In genomic region chr12:90622431-90622830, GRCh38 we compare ENCODE assay signal across 16 cellular contexts.
DNase-seq lines count a peak whose midpoint lies in the region; TF ChIP-seq lines count a peak whose summit lies in the region.
"Had no signal": no experiment of that assay in that cellular context is flagged by ENCODE, and none has a peak within 500 bp of the region (broad histone marks: within the 10 kb centered on the region; RNA-seq: fewer than 3 reads in every experiment).

No MANE protein-coding gene starts in this region.

- H3K27ac Mint-ChIP-seq in CD14-positive monocyte: no peak overlapping the region
- no peak overlapping the region for H3K27ac Mint-ChIP-seq in Caco-2 (ENCODE audit: unreplicated experiment)
- H3K27ac Mint-ChIP-seq: activated naive CD4-positive, alpha-beta T cell treated with anti-CD3 and anti-CD28 coated beads, Interleukin-2, amount 50 U/mL, for 24 hours; activated T-cell treated with anti-CD3 and anti-CD28 coated beads, Interleukin-2, amount 50 U/mL, for 24 hours had no signal

- no peaks in the 10 kb centered on the region for H3K36me3 ChIP-seq in BE2C
- H3K36me3 ChIP-seq in Caco-2 (ENCODE audit: control insufficient read depth, insufficient read depth, low read length): no peaks in the 10 kb centered on the region

- POLR2A ChIA-PET in Caco-2 (lab: Charles Lee): no interaction called here

- H3K4me3 Mint-ChIP-seq in CD14-positive monocyte (no peak overlapping the region), Caco-2 (ENCODE audit: unreplicated experiment) (no peak overlapping the region)
- H3K4me3 Mint-ChIP-seq: activated naive CD4-positive, alpha-beta T cell treated with anti-CD3 and anti-CD28 coated beads, Interleukin-2, amount 50 U/mL, for 24 hours; activated T-cell treated with anti-CD3 and anti-CD28 coated beads, Interleukin-2, amount 50 U/mL, for 24 hours had no signal

- H3K4me1 ChIP-seq in BE2C (peaks cover 23% of the 10 kb centered on the region), Caco-2 (no peaks in the 10 kb centered on the region)

- TF ChIP-seq CTCF in BE2C (IDR thresholded peaks at IDR 0.05; ENCODE audit: low read depth, low read length) (no peak), choroid plexus epithelial cell (conservative IDR thresholded peaks at IDR 0.05; ENCODE audit: low read depth, low read length) (no peak), CD14-positive monocyte (IDR thresholded peaks at IDR 0.05) (no peak), Caco-2 (IDR thresholded peaks at IDR 0.05; ENCODE audit: insufficient read depth in 1 of 2, low read depth in 1 of 2, low read length in 1 of 2, severe bottlenecking in 1 of 2, unreplicated experiment in 1 of 2) (no peak)

- H3K27me3 Mint-ChIP-seq in CD14-positive monocyte (ENCODE audit: low read depth in 3 of 3) (no peaks in the 10 kb centered on the region), Caco-2 (ENCODE audit: insufficient read depth, unreplicated experiment) (no peaks in the 10 kb centered on the region)
- H3K27me3 Mint-ChIP-seq: activated naive CD4-positive, alpha-beta T cell treated with anti-CD3 and anti-CD28 coated beads, Interleukin-2, amount 50 U/mL, for 24 hours; activated T-cell treated with anti-CD3 and anti-CD28 coated beads, Interleukin-2, amount 50 U/mL, for 24 hours had no signal

- no peak overlapping the region for H3K4me3 ChIP-seq in BE2C (ENCODE audit: low read depth, low read length)
- H3K4me3 ChIP-seq in choroid plexus epithelial cell (ENCODE audit: low read depth, low read length): no peak overlapping the region
- H3K4me3 ChIP-seq in Caco-2 (ENCODE audit: low read depth, low read length): no peak overlapping the region

- H3K4me1 Mint-ChIP-seq in CD14-positive monocyte (no peaks in the 10 kb centered on the region), Caco-2 (ENCODE audit: low read depth, unreplicated experiment) (no peaks in the 10 kb centered on the region)
- H3K4me1 Mint-ChIP-seq: activated naive CD4-positive, alpha-beta T cell treated with anti-CD3 and anti-CD28 coated beads, Interleukin-2, amount 50 U/mL, for 24 hours had no signal

- no peaks in the 10 kb centered on the region for H3K27me3 ChIP-seq in BE2C
- no peaks in the 10 kb centered on the region for H3K27me3 ChIP-seq in Caco-2 (replicated peaks; ENCODE audit: control insufficient read depth, insufficient read depth, low read length)

- H3K9me3 ChIP-seq in BE2C (no peaks in the 10 kb centered on the region), Caco-2 (no peaks in the 10 kb centered on the region)

- intact Hi-C loops in CD14-positive monocyte (cut with micrococcal nuclease) (no loop called here), Caco-2 (cut with micrococcal nuclease; ENCODE audit: unreplicated experiment) (no loop called here)

- DNase-seq in BE2C (peak; percentile 59), NCI-H82 treated with DMSO at 0.1 percent for 48 hours (lab: John Stamatoyannopoulos, UW; ENCODE audit: unreplicated experiment) (peak; percentile 32), choroid plexus epithelial cell (ENCODE audit: low read depth) (peak; percentile 28), left kidney (ENCODE audit: low read depth, low spot score) (peak; percentile 1), erythroblast (lab: John Stamatoyannopoulos, UW) (no peak), CD14-positive monocyte (ENCODE audit: low spot score) (no peak), T-helper 2 cell (no peak), Caco-2 (no peak)
- DNase-seq: activated CD4-positive, alpha-beta T cell treated with anti-CD3 and anti-CD28 coated beads, Interleukin-2, amount 50 U/mL, for 1 hour; activated T-cell treated with anti-CD3 and anti-CD28 coated beads, Interleukin-2, amount 50 U/mL, for 24 hours; central memory CD4-positive, alpha-beta T cell; KBM-7; kidney glomerular epithelial cell; NCI-H1092 treated with DMSO at 0.1 percent for 48 hours; posterior cingulate gyrus had no signal

- peaks cover 0 to 4% (median 0%) of the 10 kb centered on the region in 7 donors for H3K9me3 Mint-ChIP-seq in CD14-positive monocyte
- no peaks in the 10 kb centered on the region for H3K9me3 Mint-ChIP-seq in Caco-2 (ENCODE audit: unreplicated experiment)
- H3K9me3 Mint-ChIP-seq: activated naive CD4-positive, alpha-beta T cell treated with anti-CD3 and anti-CD28 coated beads, Interleukin-2, amount 50 U/mL, for 24 hours; activated T-cell treated with anti-CD3 and anti-CD28 coated beads, Interleukin-2, amount 50 U/mL, for 24 hours had no signal

- TF ChIP-seq POLR2A in erythroblast (IDR thresholded peaks at IDR 0.05; ENCODE audit: low read length): no peak

- H3K36me3 Mint-ChIP-seq in CD14-positive monocyte: no peaks in the 10 kb centered on the region
- H3K36me3 Mint-ChIP-seq in Caco-2 (ENCODE audit: insufficient read depth, unreplicated experiment): no peaks in the 10 kb centered on the region
- H3K36me3 Mint-ChIP-seq: activated naive CD4-positive, alpha-beta T cell treated with anti-CD3 and anti-CD28 coated beads, Interleukin-2, amount 50 U/mL, for 24 hours had no signal

- CTCF ChIA-PET in Caco-2 (lab: Charles Lee): no interaction called here

- BruUV-seq in Caco-2 (replicated peaks; lab: Mats Ljungman, UMichigan): no TSS peak

Comparison
In these comparisons a context has a peak if more than half of its experiments do, and no peak if none do; other contexts are left out.
1. DNase-seq: peak in BE2C (single experiment), NCI-H82 treated with DMSO at 0.1 percent for 48 hours (single experiment), choroid plexus epithelial cell (single experiment) and left kidney (single experiment); none in erythroblast (0 of 2), CD14-positive monocyte (single experiment), T-helper 2 cell (0 of 5) and Caco-2 (0 of 2).